ENCODE assay signal across 1 cellular context in the genomic region with DNA sequence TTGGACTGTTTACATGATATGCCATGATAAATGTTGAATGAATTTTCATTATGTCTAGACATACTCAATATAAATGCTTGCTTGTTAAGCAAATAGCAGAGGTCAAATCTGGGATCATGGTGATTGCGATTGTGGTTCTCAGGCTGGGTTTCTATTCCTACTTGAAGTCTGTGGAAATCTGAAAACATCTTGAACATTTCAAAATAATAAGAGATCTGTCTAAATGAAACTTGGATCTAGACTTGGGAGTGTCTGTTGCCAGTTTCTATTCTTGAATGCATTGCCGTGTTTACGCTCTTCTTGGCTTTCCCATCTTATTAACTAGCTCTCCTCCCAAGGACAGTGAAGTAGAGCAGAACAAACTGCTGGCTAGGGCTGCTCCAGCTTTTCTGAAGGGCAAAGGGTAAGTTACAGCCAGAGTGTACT.
TF ChIP-seq lines count a peak whose summit lies in the region.

No MANE protein-coding gene starts in this region.

TF ChIP-seq in GM23338, 12 proteins besides CTCF, POLR2A, EP300 and RAD21 (continued from another document):
- TF ChIP-seq, protein P1, sequence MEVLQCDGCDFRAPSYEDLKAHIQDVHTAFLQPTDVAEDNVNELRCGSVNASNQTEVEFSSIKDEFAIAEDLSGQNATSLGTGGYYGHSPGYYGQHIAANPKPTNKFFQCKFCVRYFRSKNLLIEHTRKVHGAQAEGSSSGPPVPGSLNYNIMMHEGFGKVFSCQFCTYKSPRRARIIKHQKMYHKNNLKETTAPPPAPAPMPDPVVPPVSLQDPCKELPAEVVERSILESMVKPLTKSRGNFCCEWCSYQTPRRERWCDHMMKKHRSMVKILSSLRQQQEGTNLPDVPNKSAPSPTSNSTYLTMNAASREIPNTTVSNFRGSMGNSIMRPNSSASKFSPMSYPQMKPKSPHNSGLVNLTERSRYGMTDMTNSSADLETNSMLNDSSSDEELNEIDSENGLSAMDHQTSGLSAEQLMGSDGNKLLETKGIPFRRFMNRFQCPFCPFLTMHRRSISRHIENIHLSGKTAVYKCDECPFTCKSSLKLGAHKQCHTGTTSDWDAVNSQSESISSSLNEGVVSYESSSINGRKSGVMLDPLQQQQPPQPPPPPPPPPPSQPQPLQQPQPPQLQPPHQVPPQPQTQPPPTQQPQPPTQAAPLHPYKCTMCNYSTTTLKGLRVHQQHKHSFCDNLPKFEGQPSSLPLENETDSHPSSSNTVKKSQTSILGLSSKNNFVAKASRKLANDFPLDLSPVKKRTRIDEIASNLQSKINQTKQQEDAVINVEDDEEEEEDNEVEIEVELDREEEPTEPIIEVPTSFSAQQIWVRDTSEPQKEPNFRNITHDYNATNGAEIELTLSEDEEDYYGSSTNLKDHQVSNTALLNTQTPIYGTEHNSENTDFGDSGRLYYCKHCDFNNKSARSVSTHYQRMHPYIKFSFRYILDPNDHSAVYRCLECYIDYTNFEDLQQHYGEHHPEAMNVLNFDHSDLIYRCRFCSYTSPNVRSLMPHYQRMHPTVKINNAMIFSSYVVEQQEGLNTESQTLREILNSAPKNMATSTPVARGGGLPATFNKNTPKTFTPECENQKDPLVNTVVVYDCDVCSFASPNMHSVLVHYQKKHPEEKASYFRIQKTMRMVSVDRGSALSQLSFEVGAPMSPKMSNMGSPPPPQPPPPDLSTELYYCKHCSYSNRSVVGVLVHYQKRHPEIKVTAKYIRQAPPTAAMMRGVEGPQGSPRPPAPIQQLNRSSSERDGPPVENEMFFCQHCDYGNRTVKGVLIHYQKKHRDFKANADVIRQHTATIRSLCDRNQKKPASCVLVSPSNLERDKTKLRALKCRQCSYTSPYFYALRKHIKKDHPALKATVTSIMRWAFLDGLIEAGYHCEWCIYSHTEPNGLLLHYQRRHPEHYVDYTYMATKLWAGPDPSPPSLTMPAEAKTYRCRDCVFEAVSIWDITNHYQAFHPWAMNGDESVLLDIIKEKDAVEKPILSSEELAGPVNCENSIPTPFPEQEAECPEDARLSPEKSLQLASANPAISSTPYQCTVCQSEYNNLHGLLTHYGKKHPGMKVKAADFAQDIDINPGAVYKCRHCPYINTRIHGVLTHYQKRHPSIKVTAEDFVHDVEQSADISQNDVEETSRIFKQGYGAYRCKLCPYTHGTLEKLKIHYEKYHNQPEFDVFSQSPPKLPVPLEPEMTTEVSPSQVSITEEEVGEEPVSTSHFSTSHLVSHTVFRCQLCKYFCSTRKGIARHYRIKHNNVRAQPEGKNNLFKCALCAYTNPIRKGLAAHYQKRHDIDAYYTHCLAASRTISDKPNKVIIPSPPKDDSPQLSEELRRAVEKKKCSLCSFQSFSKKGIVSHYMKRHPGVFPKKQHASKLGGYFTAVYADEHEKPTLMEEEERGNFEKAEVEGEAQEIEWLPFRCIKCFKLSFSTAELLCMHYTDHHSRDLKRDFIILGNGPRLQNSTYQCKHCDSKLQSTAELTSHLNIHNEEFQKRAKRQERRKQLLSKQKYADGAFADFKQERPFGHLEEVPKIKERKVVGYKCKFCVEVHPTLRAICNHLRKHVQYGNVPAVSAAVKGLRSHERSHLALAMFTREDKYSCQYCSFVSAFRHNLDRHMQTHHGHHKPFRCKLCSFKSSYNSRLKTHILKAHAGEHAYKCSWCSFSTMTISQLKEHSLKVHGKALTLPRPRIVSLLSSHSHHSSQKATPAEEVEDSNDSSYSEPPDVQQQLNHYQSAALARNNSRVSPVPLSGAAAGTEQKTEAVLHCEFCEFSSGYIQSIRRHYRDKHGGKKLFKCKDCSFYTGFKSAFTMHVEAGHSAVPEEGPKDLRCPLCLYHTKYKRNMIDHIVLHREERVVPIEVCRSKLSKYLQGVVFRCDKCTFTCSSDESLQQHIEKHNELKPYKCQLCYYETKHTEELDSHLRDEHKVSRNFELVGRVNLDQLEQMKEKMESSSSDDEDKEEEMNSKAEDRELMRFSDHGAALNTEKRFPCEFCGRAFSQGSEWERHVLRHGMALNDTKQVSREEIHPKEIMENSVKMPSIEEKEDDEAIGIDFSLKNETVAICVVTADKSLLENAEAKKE (CRISPR knock-in tag; IDR thresholded peaks at IDR 0.05) = no peak
- TF ChIP-seq EZH2phosphoT487 (IDR thresholded peaks at IDR 0.05; ENCODE audit: unreplicated experiment) (no peak), POLR2AphosphoS5 (IDR thresholded peaks at IDR 0.05; ENCODE audit: low read depth) (no peak), NANOG (IDR thresholded peaks at IDR 0.05; ENCODE audit: borderline replicate concordance) (no peak), ZNF114 (CRISPR knock-in tag; IDR thresholded peaks at IDR 0.05) (no peak), ZNF331 (CRISPR knock-in tag; IDR thresholded peaks at IDR 0.05; ENCODE audit: low read depth) (no peak), EZH2 (IDR thresholded peaks at IDR 0.05; ENCODE audit: low read depth, unreplicated experiment) (no peak)
